ENCODE assay signal across 17 cellular contexts in genomic region chr19:3455960-3456601, GRCh38. TPM values are rescaled to one million over a fixed set of nuclear protein-coding genes. Genes with fewer than 3 reads are reported as not detected.
A peak's percentile ranks its signal among the peaks of the same experiment; 100 is the strongest.
DNase-seq lines count a peak whose midpoint lies in the region; ATAC-seq, FAIRE-seq and TF ChIP-seq lines count a peak whose summit lies in the region.
"Had no signal": no experiment of that assay in that cellular context is flagged by ENCODE, and none has a peak within 500 bp of the region (broad histone marks: within the 10 kb centered on the region; RNA-seq: fewer than 3 reads in every experiment).

No MANE protein-coding gene starts in this region.

- no peak for DNase-seq in stimulated activated naive CD8-positive, alpha-beta T cell treated with anti-CD3 and anti-CD28 coated beads, Interleukin-15, amount 100 ng/mL, for 72 hours
- no peak for DNase-seq in stimulated activated naive CD8-positive, alpha-beta T cell treated with anti-CD3 and anti-CD28 coated beads, Interleukin-15, Interleukin-2, amounts not matched to agents 100 U/mL and 50 U/mL, for 24 hours
- DNase-seq in H1 (ENCODE audit: low read depth in 1 of 2, low spot score in 2 of 2) (no peak), retina (peak; percentile 69), NCI-H345 treated with DMSO at 0.1 percent for 48 hours (lab: John Stamatoyannopoulos, UW; ENCODE audit: unreplicated experiment) (no peak), NCI-H1092 treated with DMSO at 0.1 percent for 48 hours (lab: John Stamatoyannopoulos, UW) (no peak)
- no peak for DNase-seq in activated naive CD4-positive, alpha-beta T cell treated with anti-CD3 and anti-CD28 coated beads, Interleukin-2, amount 50 U/mL, for 72 hours (ENCODE audit: low spot score in 2 of 2)
- DNase-seq: DMS79, GM23248, Karpas-422, NCI-H187 treated with DMSO at 0.1 percent for 48 hours, NCI-H510A, SIG-M5 had no signal

- no peak overlapping the region for H3K23ac ChIP-seq in H1 (ENCODE audit: insufficient read length)

- no peak overlapping the region for H3K18ac ChIP-seq in H1 (ENCODE audit: extremely low read depth, low read length)

- H3K36me3 Mint-ChIP-seq in activated naive CD4-positive, alpha-beta T cell treated with anti-CD3 and anti-CD28 coated beads, Interleukin-2, amount 50 U/mL, for 72 hours = peaks cover 0 to under 1% of the 10 kb centered on the region in 2 donors

- H3K4ac ChIP-seq in H1 (replicated peaks; ENCODE audit: insufficient read length, low read depth, low read length) = no peak overlapping the region

- peaks cover 0 to 24% (median 9%) of the 10 kb centered on the region in 4 experiments; a peak in 6 of 7 replicates for H3K4me1 ChIP-seq in H1 (replicated peaks in 1 of 4; ENCODE audit: control insufficient read depth in 3 of 4, insufficient read depth in 4 of 4, low read length in 3 of 4)

- TF ChIP-seq CTCF in H1 (IDR thresholded peaks at IDR 0.05; ENCODE audit: control extremely low read depth in 1 of 3, insufficient read depth in 1 of 3, low read depth in 1 of 3, low read length in 3 of 3) = no peak

- no peak overlapping the region for H2BK12ac ChIP-seq in H1 (ENCODE audit: low read depth, low read length)

- H3K79me1 ChIP-seq in H1 (ENCODE audit: low read depth, low read length) = no peaks in the 10 kb centered on the region

- no peak overlapping the region for H4K8ac ChIP-seq in H1 (ENCODE audit: extremely low read depth, insufficient read depth, low read length)

- H3K14ac ChIP-seq in H1 (ENCODE audit: insufficient read length) = no peak overlapping the region

- no peak overlapping the region for H2BK120ac ChIP-seq in H1 (replicated peaks; ENCODE audit: low read depth, low read length)

- H2BK5ac ChIP-seq in H1 (ENCODE audit: low read depth, low read length) = no peak overlapping the region

- no peak overlapping the region for H2BK20ac ChIP-seq in H1 (ENCODE audit: low read length)

- no peak overlapping the region for H2AK5ac ChIP-seq in H1 (ENCODE audit: low read depth, low read length)

- H3K27me3 Mint-ChIP-seq in stimulated activated naive CD8-positive, alpha-beta T cell treated with anti-CD3 and anti-CD28 coated beads, Interleukin-15, amount 100 ng/mL, for 72 hours = no peaks in the 10 kb centered on the region
- H3K27me3 Mint-ChIP-seq: CD4-positive, alpha-beta memory T cell had no signal

- H3K9me3 Mint-ChIP-seq in stimulated activated naive CD8-positive, alpha-beta T cell treated with anti-CD3 and anti-CD28 coated beads, Interleukin-15, amount 100 ng/mL, for 72 hours = no peaks in the 10 kb centered on the region
- H3K9me3 Mint-ChIP-seq in activated naive CD4-positive, alpha-beta T cell treated with anti-CD3 and anti-CD28 coated beads, Interleukin-2, amount 50 U/mL, for 72 hours = no peaks in the 10 kb centered on the region
- H3K9me3 Mint-ChIP-seq: CD4-positive, alpha-beta memory T cell had no signal

- peaks cover 3 to 7% of the 10 kb centered on the region in 2 experiments for H4K20me1 ChIP-seq in H1 (replicated peaks in 1 of 2; ENCODE audit: control insufficient read depth in 1 of 2, insufficient read depth in 2 of 2, low read length in 2 of 2)

- POLR2A ChIA-PET in H1 (lab: Charles Lee; ENCODE audit: partially characterized antibody) = no interaction called here

- TF ChIP-seq RAD21 in H1 (IDR thresholded peaks at IDR 0.05 in 1 of 2, conservative IDR thresholded peaks at IDR 0.05 in 1 of 2; ENCODE audit: low read depth in 2 of 2, low read length in 2 of 2) = no peak

- H3K4me3 ChIP-seq in H1 (ENCODE audit: extremely low read depth in 1 of 4, insufficient read depth in 2 of 4, low read depth in 3 of 4, low read length in 4 of 4) = no peak overlapping the region
- H3K4me3 ChIP-seq: GM23248 had no signal

- H3K27ac ChIP-seq in H1 (ENCODE audit: low read depth, low read length) = no peak overlapping the region
- H3K27ac ChIP-seq: GM23248 had no signal

- no peak overlapping the region for H3K56ac ChIP-seq in H1 (replicated peaks; ENCODE audit: insufficient read length, low read depth, low read length)

- WGBS in H1 (ENCODE audit: extremely low coverage in 1 of 2, insufficient coverage in 1 of 2, insufficient read length in 1 of 2, insufficient replicate concordance in 2 of 2, low coverage in 1 of 2, low lambda C conversion rate in 2 of 2, missing lambda C conversion rate in 1 of 2), 2 experiments = 86% methylated on average over 16 of the region's 37 CpGs; no CpG with 5 or more reads in 1 of the 2 experiments

- no peak overlapping the region for H3K9ac ChIP-seq in H1 (replicated peaks in 1 of 4; ENCODE audit: extremely low read depth in 1 of 4, low read depth in 3 of 4, low read length in 3 of 4)
- H3K9ac ChIP-seq: GM23248 had no signal

- H4K91ac ChIP-seq in H1 (replicated peaks; ENCODE audit: insufficient read length, low read length) = no peak overlapping the region

- H3K23me2 ChIP-seq in H1 (ENCODE audit: low read depth, low read length) = peaks cover 4% of the 10 kb centered on the region; the same call in 1 of the 2 replicates

- no peak for FAIRE-seq in H1 (lab: Jason Lieb, UNC)
- FAIRE-seq: G401.6, GM12891 had no signal

- TF ChIP-seq POLR2A in H1 (IDR thresholded peaks at IDR 0.05; ENCODE audit: control extremely low read depth in 1 of 2, low read depth in 2 of 2, low read length in 2 of 2) = no peak

- H3K4me2 ChIP-seq in H1 (ENCODE audit: insufficient read depth in 1 of 2, low read depth in 2 of 2, low read length in 2 of 2) = no peak overlapping the region

- CTCF ChIA-PET in H1 (lab: Charles Lee; ENCODE audit: partially characterized antibody) = interaction anchor here (0.7 kb wide), 1 partner anchor 95 kb away, joined by 3 read pairs; no protein-coding TSS in a partner anchor

- H3K4me1 Mint-ChIP-seq in stimulated activated naive CD8-positive, alpha-beta T cell treated with anti-CD3 and anti-CD28 coated beads, Interleukin-15, amount 100 ng/mL, for 72 hours = no peaks in the 10 kb centered on the region
- H3K4me1 Mint-ChIP-seq: CD4-positive, alpha-beta memory T cell had no signal

- H3K4me3 Mint-ChIP-seq in stimulated activated naive CD8-positive, alpha-beta T cell treated with anti-CD3 and anti-CD28 coated beads, Interleukin-15, amount 100 ng/mL, for 72 hours = no peak overlapping the region
- H3K4me3 Mint-ChIP-seq: CD4-positive, alpha-beta memory T cell had no signal

- no peaks in the 10 kb centered on the region for H3K36me3 ChIP-seq in H1 (ENCODE audit: control insufficient read depth in 2 of 4, insufficient read depth in 4 of 4, low read length in 3 of 4)

- H2AFZ ChIP-seq in H1 (ENCODE audit: low read length) = no peak overlapping the region
- H2AFZ ChIP-seq: GM23248 had no signal

- no peak overlapping the region for H2BK15ac ChIP-seq in H1 (ENCODE audit: low read length)

- H4K5ac ChIP-seq in H1 (ENCODE audit: insufficient read length, low read depth, low read length) = no peak overlapping the region

- peaks cover 6 to 32% (median 24%) of the 10 kb centered on the region in 4 experiments for H3K27me3 ChIP-seq in H1 (replicated peaks in 1 of 4; ENCODE audit: control insufficient read depth in 3 of 4, extremely low read depth in 1 of 4, insufficient read depth in 3 of 4, low read length in 3 of 4)

- H3K27ac Mint-ChIP-seq in stimulated activated naive CD8-positive, alpha-beta T cell treated with anti-CD3 and anti-CD28 coated beads, Interleukin-15, amount 100 ng/mL, for 72 hours = peak overlapping the region in 1 of 2 donors; percentile 33
- H3K27ac Mint-ChIP-seq in activated naive CD4-positive, alpha-beta T cell treated with anti-CD3 and anti-CD28 coated beads, Interleukin-2, amount 50 U/mL, for 72 hours = no peak overlapping the region
- H3K27ac Mint-ChIP-seq: CD4-positive, alpha-beta memory T cell had no signal

- H3K9me3 ChIP-seq in H1 (ENCODE audit: insufficient read depth in 2 of 2, low read depth in 1 of 2, low read length in 1 of 2) = no peaks in the 10 kb centered on the region

- no peak for TF ChIP-seq EP300 in H1 (IDR thresholded peaks at IDR 0.05; ENCODE audit: borderline replicate concordance in 1 of 2, low read depth in 2 of 2, low read length in 2 of 2)

- no peaks in the 10 kb centered on the region for H3K79me2 ChIP-seq in H1 (ENCODE audit: control insufficient read depth in 1 of 2, insufficient read depth in 2 of 2, low read length in 2 of 2)

- ATAC-seq in stimulated activated naive CD8-positive, alpha-beta T cell treated with anti-CD3 and anti-CD28 coated beads, Interleukin-15, amount 100 ng/mL, for 72 hours = peak; percentile 22
- ATAC-seq in stimulated activated naive CD8-positive, alpha-beta T cell treated with anti-CD3 and anti-CD28 coated beads, Interleukin-15, Interleukin-2, amounts not matched to agents 100 U/mL and 50 U/mL, for 24 hours = no peak
- ATAC-seq in GM21528 (IDR thresholded peaks at IDR 0.05; ENCODE audit: low FRiP score, unreplicated experiment) = no peak
- no peak for ATAC-seq in activated naive CD4-positive, alpha-beta T cell treated with anti-CD3 and anti-CD28 coated beads, Interleukin-2, amount 50 U/mL, for 72 hours

RNA-seq across cellular contexts. Expression of gene SMIM24, which starts 24.2 kb away (rescaled TPM):
- total RNA-seq in H1 (2021; fragmentation: NEBNext Ultra II Directional; extraction: Animal tissue kit (Norgen Biotek cat#: 25700)) = 3.3 and 3.8 TPM in 2 replicates
- 4.5 and 7.4 TPM in 2 replicates for polyA plus RNA-seq in H1 (2011; rRNA removed)
- polyA plus RNA-seq in H1 (2011; cell fraction: cytosol; rRNA removed) = 8.6 TPM
- polyA plus RNA-seq in H1 (2011; cell fraction: nucleus; rRNA removed) = 5.1 TPM
- 5.1 to 7.6 TPM (median 7.3 TPM) in 4 replicates for polyA plus RNA-seq in H1 (2012, experiment 1 of 2)
- 9.2 TPM for polyA plus RNA-seq in H1 (2012, experiment 2 of 2)
- 9.3 TPM for polyA plus RNA-seq in H1 (2013, experiment 1 of 2)
- 8.5 TPM for polyA plus RNA-seq in H1 (2013, experiment 2 of 2)
- polyA minus RNA-seq in H1 (2011; rRNA and poly(A)+ RNA removed) = 1.1 and 3.4 TPM in 2 replicates
- polyA minus RNA-seq in H1 (2011; cell fraction: cytosol; rRNA and poly(A)+ RNA removed) = not detected
- 2.8 TPM for polyA minus RNA-seq in H1 (2011; cell fraction: nucleus; rRNA and poly(A)+ RNA removed)
- total RNA-seq in activated naive CD4-positive, alpha-beta T cell treated with anti-CD3 and anti-CD28 coated beads, Interleukin-2, amount 50 U/mL, for 72 hours = under 1 TPM in 1 of 2 donors, not detected in 1; 0.72 TPM
- total RNA-seq: CD4-positive, alpha-beta memory T cell; GM23248 had no signal
- polyA plus RNA-seq: CD4-positive, alpha-beta memory T cell; GM23248 had no signal

RNA-seq across cellular contexts. Expression of gene SMIM44, which starts 27.2 kb away (rescaled TPM):
- total RNA-seq in H1 (2021; fragmentation: NEBNext Ultra II Directional; extraction: Animal tissue kit (Norgen Biotek cat#: 25700)) = not detected in 2 replicates
- polyA plus RNA-seq in H1 (2011; rRNA removed) = not detected in 2 replicates
- not detected for polyA plus RNA-seq in H1 (2011; cell fraction: cytosol; rRNA removed)
- polyA plus RNA-seq in H1 (2011; cell fraction: nucleus; rRNA removed) = not detected
- polyA plus RNA-seq in H1 (2012, experiment 1 of 2) = not detected in 4 replicates
- polyA plus RNA-seq in H1 (2012, experiment 2 of 2) = not detected
- polyA plus RNA-seq in H1 (2013, experiment 1 of 2) = not detected
- not detected for polyA plus RNA-seq in H1 (2013, experiment 2 of 2)
- not detected in 2 replicates for polyA minus RNA-seq in H1 (2011; rRNA and poly(A)+ RNA removed)
- not detected for polyA minus RNA-seq in H1 (2011; cell fraction: cytosol; rRNA and poly(A)+ RNA removed)
- polyA minus RNA-seq in H1 (2011; cell fraction: nucleus; rRNA and poly(A)+ RNA removed) = not detected
- total RNA-seq in activated naive CD4-positive, alpha-beta T cell treated with anti-CD3 and anti-CD28 coated beads, Interleukin-2, amount 50 U/mL, for 72 hours = not detected
- total RNA-seq: CD4-positive, alpha-beta memory T cell; GM23248 had no signal
- polyA plus RNA-seq: CD4-positive, alpha-beta memory T cell; GM23248 had no signal

RNA-seq across cellular contexts. Expression of gene DOHH, which starts 44.4 kb away (rescaled TPM):
- 17.7 and 19.1 TPM in 2 replicates for total RNA-seq in H1 (2021; fragmentation: NEBNext Ultra II Directional; extraction: Animal tissue kit (Norgen Biotek cat#: 25700))
- polyA plus RNA-seq in H1 (2011; rRNA removed) = 7.3 and 12.7 TPM in 2 replicates
- 15.9 TPM for polyA plus RNA-seq in H1 (2011; cell fraction: cytosol; rRNA removed)
- polyA plus RNA-seq in H1 (2011; cell fraction: nucleus; rRNA removed) = 11.2 TPM
- polyA plus RNA-seq in H1 (2012, experiment 1 of 2) = 10.4 to 19.5 TPM (median 17.7 TPM) in 4 replicates
- 10.3 TPM for polyA plus RNA-seq in H1 (2012, experiment 2 of 2)
- 5.3 TPM for polyA plus RNA-seq in H1 (2013, experiment 1 of 2)
- 5.6 TPM for polyA plus RNA-seq in H1 (2013, experiment 2 of 2)
- 2.0 and 2.4 TPM in 2 replicates for polyA minus RNA-seq in H1 (2011; rRNA and poly(A)+ RNA removed)
- polyA minus RNA-seq in H1 (2011; cell fraction: cytosol; rRNA and poly(A)+ RNA removed) = 8.9 TPM
- polyA minus RNA-seq in H1 (2011; cell fraction: nucleus; rRNA and poly(A)+ RNA removed) = 8.9 TPM
- 10 to 100 TPM; 13.2 to 14.8 TPM for total RNA-seq in activated naive CD4-positive, alpha-beta T cell treated with anti-CD3 and anti-CD28 coated beads, Interleukin-2, amount 50 U/mL, for 72 hours

RNA-seq across cellular contexts. Expression of gene FZR1, which starts 50.0 kb away (rescaled TPM):
- total RNA-seq in H1 (2021; fragmentation: NEBNext Ultra II Directional; extraction: Animal tissue kit (Norgen Biotek cat#: 25700)) = 35.5 and 36.9 TPM in 2 replicates
- 21.6 and 35.0 TPM in 2 replicates for polyA plus RNA-seq in H1 (2011; rRNA removed)
- polyA plus RNA-seq in H1 (2011; cell fraction: cytosol; rRNA removed) = 24.1 TPM
- 109 TPM for polyA plus RNA-seq in H1 (2011; cell fraction: nucleus; rRNA removed)
- 26.5 to 36.4 TPM (median 30.8 TPM) in 4 replicates for polyA plus RNA-seq in H1 (2012, experiment 1 of 2)
- 19.9 TPM for polyA plus RNA-seq in H1 (2012, experiment 2 of 2)
- polyA plus RNA-seq in H1 (2013, experiment 1 of 2) = 21.4 TPM
- polyA plus RNA-seq in H1 (2013, experiment 2 of 2) = 20.2 TPM
- polyA minus RNA-seq in H1 (2011; rRNA and poly(A)+ RNA removed) = 20.4 and 21.5 TPM in 2 replicates
- polyA minus RNA-seq in H1 (2011; cell fraction: cytosol; rRNA and poly(A)+ RNA removed) = 32.5 TPM
- 35.9 TPM for polyA minus RNA-seq in H1 (2011; cell fraction: nucleus; rRNA and poly(A)+ RNA removed)
- total RNA-seq in activated naive CD4-positive, alpha-beta T cell treated with anti-CD3 and anti-CD28 coated beads, Interleukin-2, amount 50 U/mL, for 72 hours = 10 to 100 TPM; 52.4 to 73.5 TPM
